In genomic region chr4:8855781-8856245, GRCh38 we compare ENCODE assay signal across 19 cellular contexts. TPM values are rescaled to one million over a fixed set of nuclear protein-coding genes. Genes with fewer than 3 reads are reported as not detected.
A peak's percentile ranks its signal among the peaks of the same experiment; 100 is the strongest.
DNase-seq lines count a peak whose midpoint lies in the region; ATAC-seq and TF ChIP-seq lines count a peak whose summit lies in the region.
"Had no signal": no experiment of that assay in that cellular context is flagged by ENCODE, and none has a peak within 500 bp of the region (broad histone marks: within the 10 kb centered on the region; RNA-seq: fewer than 3 reads in every experiment).

No MANE protein-coding gene starts in this region.

- H3K9me3 ChIP-seq in CD8-positive, alpha-beta T cell (ENCODE audit: low read length): no peaks in the 10 kb centered on the region
- H3K9me3 ChIP-seq: HAP-1 had no signal

- no peaks in the 10 kb centered on the region for H3K36me3 Mint-ChIP-seq in CD8-positive, alpha-beta T cell
- H3K36me3 Mint-ChIP-seq in HFFc6 (ENCODE audit: low read depth): no peaks in the 10 kb centered on the region
- H3K36me3 Mint-ChIP-seq in central memory CD8-positive, alpha-beta T cell (ENCODE audit: insufficient read depth): no peaks in the 10 kb centered on the region
- H3K36me3 Mint-ChIP-seq in nephron (ENCODE audit: low read depth): no peaks in the 10 kb centered on the region

- no peak overlapping the region for H3K4me3 ChIP-seq in CD8-positive, alpha-beta T cell (ENCODE audit: low read depth, low read length)
- H3K4me3 ChIP-seq: HAP-1 had no signal

- CTCF ChIA-PET in CD8-positive, alpha-beta T cell (lab: Charles Lee): no interaction called here

- TF ChIP-seq CTCF in CD8-positive, alpha-beta T cell (IDR thresholded peaks at IDR 0.05): no peak
- TF ChIP-seq CTCF in HFFc6 (IDR thresholded peaks at IDR 0.05) (0 out of 2 replicates have a peak, but pooled peaks have one; percentile 14), nephron (IDR thresholded peaks at IDR 0.05; ENCODE audit: unreplicated experiment in 3 of 3) (peak in 1 of 3 experiments; percentile 11)

- ATAC-seq in CD8-positive, alpha-beta T cell: no peak
- ATAC-seq in central memory CD8-positive, alpha-beta T cell (replicated peaks; ENCODE audit: extremely low read depth, poor library complexity, severe bottlenecking): no peak
- ATAC-seq in HG03039 (IDR thresholded peaks at IDR 0.05; ENCODE audit: unreplicated experiment): no peak

- peak overlapping the region; percentile 19 for H3K4me3 Mint-ChIP-seq in CD8-positive, alpha-beta T cell
- no peak overlapping the region for H3K4me3 Mint-ChIP-seq in HFFc6
- peak overlapping the region; percentile 57 for H3K4me3 Mint-ChIP-seq in central memory CD8-positive, alpha-beta T cell
- peak overlapping the region; percentile 18 to 43 (median 34) for H3K4me3 Mint-ChIP-seq in nephron
- H3K4me3 Mint-ChIP-seq: activated B cell treated with CpG ODN at 0.5 μM for 24 hours had no signal

- no peak for DNase-seq in CD8-positive, alpha-beta T cell
- DNase-seq in HFFc6: no peak
- no peak for DNase-seq in central memory CD8-positive, alpha-beta T cell (ENCODE audit: low spot score in 2 of 2)
- no peak for DNase-seq in activated T-cell treated with anti-CD3 and anti-CD28 coated beads, Interleukin-2, amount 50 U/mL, for 48 hours
- DNase-seq in activated CD4-positive, alpha-beta T cell treated with anti-CD3 and anti-CD28 coated beads for 48 hours: no peak
- DNase-seq: activated B cell treated with CpG ODN at 0.5 μM for 24 hours; caudate nucleus; EL; foreskin keratinocyte; mesenchymal stem cell; NCI-H146; NCI-H524; nucleus accumbens; stimulated activated CD4-positive, alpha-beta T cell treated with anti-CD3 and anti-CD28 coated beads, Interleukin-4, amount 100 ng/mL, for 4 hours had no signal

- intact Hi-C loops in CD8-positive, alpha-beta T cell (cut with DNase I, micrococcal nuclease): no loop called here

- peaks cover 7% of the 10 kb centered on the region for H3K4me1 Mint-ChIP-seq in CD8-positive, alpha-beta T cell (ENCODE audit: low read depth)
- H3K4me1 Mint-ChIP-seq in HFFc6 (ENCODE audit: low read depth) (0 out of 2 replicates have a peak, but pooled peaks cover 7% of the 10 kb centered on the region), nephron (peaks cover 22% of the 10 kb centered on the region)
- peaks cover 18% of the 10 kb centered on the region for H3K4me1 Mint-ChIP-seq in central memory CD8-positive, alpha-beta T cell

- H3K27me3 Mint-ChIP-seq in CD8-positive, alpha-beta T cell (ENCODE audit: low read depth): peaks cover 40% of the 10 kb centered on the region
- H3K27me3 Mint-ChIP-seq in HFFc6 (ENCODE audit: insufficient read depth) (peaks cover 46% of the 10 kb centered on the region), nephron (ENCODE audit: low read depth) (peaks cover 94% of the 10 kb centered on the region)
- peaks cover 51% of the 10 kb centered on the region for H3K27me3 Mint-ChIP-seq in central memory CD8-positive, alpha-beta T cell

- peaks cover 2% of the 10 kb centered on the region for H3K27me3 ChIP-seq in CD8-positive, alpha-beta T cell (ENCODE audit: insufficient read depth, low read length)

- H3K4me1 ChIP-seq in CD8-positive, alpha-beta T cell (ENCODE audit: insufficient read depth, low read length): no peaks in the 10 kb centered on the region
- H3K4me1 ChIP-seq: foreskin keratinocyte, HAP-1 had no signal

- H3K27ac Mint-ChIP-seq in CD8-positive, alpha-beta T cell: no peak overlapping the region
- H3K27ac Mint-ChIP-seq in HFFc6 (no peak overlapping the region), nephron (no peak overlapping the region)
- H3K27ac Mint-ChIP-seq in central memory CD8-positive, alpha-beta T cell (ENCODE audit: low read depth): no peak overlapping the region
- H3K27ac Mint-ChIP-seq: activated B cell treated with CpG ODN at 0.5 μM for 24 hours had no signal

- H3K36me3 ChIP-seq in CD8-positive, alpha-beta T cell (ENCODE audit: insufficient read depth, low read length): no peaks in the 10 kb centered on the region
- H3K36me3 ChIP-seq: HAP-1 had no signal

- H3K9me3 Mint-ChIP-seq in CD8-positive, alpha-beta T cell: no peaks in the 10 kb centered on the region
- H3K9me3 Mint-ChIP-seq in HFFc6 (peaks cover 3% of the 10 kb centered on the region; the same call in 1 of the 2 replicates), nephron (peaks cover 5% of the 10 kb centered on the region)
- H3K9me3 Mint-ChIP-seq in central memory CD8-positive, alpha-beta T cell: no peaks in the 10 kb centered on the region
- H3K9me3 Mint-ChIP-seq: activated B cell treated with CpG ODN at 0.5 μM for 24 hours had no signal

- H3K27ac ChIP-seq in CD8-positive, alpha-beta T cell (ENCODE audit: low read depth, low read length): no peak overlapping the region
- H3K27ac ChIP-seq: foreskin keratinocyte, KMS-11 had no signal

- POLR2A ChIA-PET in CD8-positive, alpha-beta T cell (lab: Charles Lee): no interaction called here

RNA-seq across cellular contexts. Expression of gene HMX1, which starts 15.8 kb away (rescaled TPM):
- total RNA-seq in CD8-positive, alpha-beta T cell: not detected
- total RNA-seq in HFFc6 (2021; fragmentation: NEBNext Ultra II Directional; extraction: Animal tissue kit (Norgen Biotek cat#: 25700)): not detected
- total RNA-seq: activated B cell treated with CpG ODN at 0.5 μM for 24 hours, foreskin keratinocyte, ureter had no signal
